In genomic region chr2:38116762-38117161, GRCh38 we compare ENCODE assay signal across 15 cellular contexts. TPM values are rescaled to one million over a fixed set of nuclear protein-coding genes. Genes with fewer than 3 reads are reported as not detected.
A peak's percentile ranks its signal among the peaks of the same experiment; 100 is the strongest.
DNase-seq lines count a peak whose midpoint lies in the region; ATAC-seq and TF ChIP-seq lines count a peak whose summit lies in the region.
"Had no signal": no experiment of that assay in that cellular context is flagged by ENCODE, and none has a peak within 500 bp of the region (broad histone marks: within the 10 kb centered on the region; RNA-seq: fewer than 3 reads in every experiment).

No MANE protein-coding gene starts in this region.

- DNase-seq in Daoy (ENCODE audit: low read depth) (peak; percentile 54), fibroblast of gingiva (ENCODE audit: low read depth) (peak; percentile 82), myocyte (ENCODE audit: low read depth) (peak; percentile 57), T-helper 1 cell (no peak)
- no peak for DNase-seq in stimulated activated CD4-positive, alpha-beta T cell treated with anti-CD3 and anti-CD28 coated beads, Interleukin-2, amount 100 ng/mL, for 48 hours
- DNase-seq: aorta; DMS79 treated with DMSO at 0.1 percent for 48 hours; effector memory CD4-positive, alpha-beta T cell; left colon; NCI-H1417; stimulated activated CD4-positive, alpha-beta T cell treated with anti-CD3 and anti-CD28 coated beads, Interleukin-2, amount 100 ng/mL, for 24 hours had no signal

- ATAC-seq in SK-N-SH treated with all-trans-retinoic acid at 6 μM for 48 hours, result no peak
- ATAC-seq in GM21526 (IDR thresholded peaks at IDR 0.05; ENCODE audit: low FRiP score, unreplicated experiment), result no peak
- ATAC-seq in GM19397 (IDR thresholded peaks at IDR 0.05; ENCODE audit: unreplicated experiment), result no peak
- ATAC-seq: GM12878, left colon had no signal

TF ChIP-seq in SK-N-SH treated with all-trans-retinoic acid at 6 μM for 48 hours, 23 proteins besides CTCF, POLR2A, EP300 and RAD21:
- TF ChIP-seq ISL1 (CRISPR knock-in tag; IDR thresholded peaks at IDR 0.05) (peak; percentile 18; the same call in 1 of the 2 replicates), ZNF565 (CRISPR knock-in tag; conservative IDR thresholded peaks at IDR 0.05; ENCODE audit: low read depth) (no peak)

RNA-seq across cellular contexts. Expression of gene CYP1B1, which starts 40.8 kb away (rescaled TPM):
- 35.0 and 35.4 TPM in 2 replicates for total RNA-seq in Daoy (2014; rRNA removed; shearing (Covaris generic))
- 14.4 and 18.1 TPM in 2 replicates for total RNA-seq in myocyte
- polyA plus RNA-seq in myocyte (2012), result 19.8 TPM

Comparison
In these comparisons a context has a peak if more than half of its experiments do, and no peak if none do; other contexts are left out.
1. DNase-seq: peak in Daoy (single experiment), fibroblast of gingiva (single experiment) and myocyte (single experiment); none in stimulated activated CD4-positive, alpha-beta T cell treated with anti-CD3 and anti-CD28 coated beads, Interleukin-2, amount 100 ng/mL, for 48 hours (0 of 2) and T-helper 1 cell (0 of 5).